In genomic region chr21:36288651-36289243, GRCh38 we compare ENCODE assay signal across 8 cellular contexts. TPM values are rescaled to one million over a fixed set of nuclear protein-coding genes. Genes with fewer than 3 reads are reported as not detected.
A peak's percentile ranks its signal among the peaks of the same experiment; 100 is the strongest.
DNase-seq lines count a peak whose midpoint lies in the region; ATAC-seq and TF ChIP-seq lines count a peak whose summit lies in the region.

No MANE protein-coding gene starts in this region.

- H3K9me3 ChIP-seq in DOHH2 (ENCODE audit: control insufficient read depth, insufficient read depth, low read length) (no peaks in the 10 kb centered on the region), sigmoid colon (no peaks in the 10 kb centered on the region)
- no peaks in the 10 kb centered on the region for H3K9me3 ChIP-seq in naive thymus-derived CD4-positive, alpha-beta T cell (ENCODE audit: control insufficient read depth in 2 of 3, low read length in 3 of 3)

- H3K79me2 ChIP-seq in DOHH2 (ENCODE audit: control insufficient read depth, low read length), result no peaks in the 10 kb centered on the region

- TF ChIP-seq CTCF in DOHH2 (IDR thresholded peaks at IDR 0.05; ENCODE audit: low read depth, low read length, poor library complexity, severe bottlenecking), result no peak
- TF ChIP-seq CTCF in HFFc6 (IDR thresholded peaks at IDR 0.05), result no peak
- no peak for TF ChIP-seq CTCF in sigmoid colon (IDR thresholded peaks at IDR 0.05)

- intact Hi-C loops in naive thymus-derived CD4-positive, alpha-beta T cell (cut with micrococcal nuclease), result loop anchor here (1.0 to 5.0 kb wide), 8 partner anchors 10 to 132 kb away; partner anchors contain the start of genes MORC3 (in 2 of the 2), CHAF1B (in 1 of the 2) and DOP1B (in 1 of the 2)
- intact Hi-C loops in sigmoid colon (cut with DNase I), result no loop called here

- no peaks in the 10 kb centered on the region for H4K20me1 ChIP-seq in DOHH2 (ENCODE audit: control insufficient read depth, insufficient read depth, low read depth, low read length)

- TF ChIP-seq EP300 in sigmoid colon (IDR thresholded peaks at IDR 0.05), result no peak

- WGBS in sigmoid colon, 2 donors, result 67 to 84% methylated on average over 8 of the region's 8 CpGs

- H3K36me3 ChIP-seq in DOHH2 (ENCODE audit: control insufficient read depth, low read length), result peaks cover 6% of the 10 kb centered on the region; the same call in 1 of the 2 replicates
- peaks cover 0 to 7% (median 0%) of the 10 kb centered on the region in 3 experiments for H3K36me3 ChIP-seq in naive thymus-derived CD4-positive, alpha-beta T cell (ENCODE audit: control insufficient read depth in 2 of 3, insufficient read depth in 3 of 3, low read length in 3 of 3)
- H3K36me3 ChIP-seq in sigmoid colon, result peaks cover 0 to 47% (median 6%) of the 10 kb centered on the region in 4 donors

- TF ChIP-seq POLR2A in sigmoid colon (IDR thresholded peaks at IDR 0.05), result no peak

- no peaks in the 10 kb centered on the region for H3K9me2 ChIP-seq in DOHH2 (replicated peaks; ENCODE audit: control insufficient read depth, low read length)

- peaks cover 8% of the 10 kb centered on the region for H3K9me3 Mint-ChIP-seq in HFFc6
- H3K9me3 Mint-ChIP-seq in activated naive CD4-positive, alpha-beta T cell treated with anti-CD3 and anti-CD28 coated beads, Interleukin-2, amount 50 U/mL, for 72 hours, result no peaks in the 10 kb centered on the region
- H3K9me3 Mint-ChIP-seq in naive thymus-derived CD4-positive, alpha-beta T cell, result peaks cover 0 to 5% (median 0%) of the 10 kb centered on the region in 11 donors

- peak; percentile 71 to 77 for ATAC-seq in activated naive CD4-positive, alpha-beta T cell treated with anti-CD3 and anti-CD28 coated beads, Interleukin-2, amount 50 U/mL, for 72 hours
- ATAC-seq in naive thymus-derived CD4-positive, alpha-beta T cell, result peak; percentile 87
- no peak for ATAC-seq in GM19035 (IDR thresholded peaks at IDR 0.05; ENCODE audit: unreplicated experiment)

- H3K27me3 Mint-ChIP-seq in HFFc6 (ENCODE audit: insufficient read depth), result peaks cover 4% of the 10 kb centered on the region; the same call in 1 of the 2 replicates
- peaks cover 0 to 3% (median 0%) of the 10 kb centered on the region in 5 donors for H3K27me3 Mint-ChIP-seq in naive thymus-derived CD4-positive, alpha-beta T cell

- peak overlapping the region; percentile 65 for H3K27ac ChIP-seq in DOHH2 (ENCODE audit: low read depth, low read length)
- peak overlapping the region; percentile 96 for H3K27ac ChIP-seq in naive thymus-derived CD4-positive, alpha-beta T cell (ENCODE audit: low read depth, low read length)
- H3K27ac ChIP-seq in sigmoid colon, result no peak overlapping the region

- H3K27ac Mint-ChIP-seq in HFFc6, result peak overlapping the region; percentile 92
- peak overlapping the region; percentile 94 to 98 for H3K27ac Mint-ChIP-seq in activated naive CD4-positive, alpha-beta T cell treated with anti-CD3 and anti-CD28 coated beads, Interleukin-2, amount 50 U/mL, for 72 hours
- H3K27ac Mint-ChIP-seq in naive thymus-derived CD4-positive, alpha-beta T cell, result peak overlapping the region; percentile 94 to 100 (median 98)

- H3K36me3 Mint-ChIP-seq in HFFc6 (ENCODE audit: low read depth), result peaks cover 20% of the 10 kb centered on the region
- peaks cover 4 to 17% of the 10 kb centered on the region in 2 donors for H3K36me3 Mint-ChIP-seq in activated naive CD4-positive, alpha-beta T cell treated with anti-CD3 and anti-CD28 coated beads, Interleukin-2, amount 50 U/mL, for 72 hours
- peaks cover 0 to 35% (median 16%) of the 10 kb centered on the region in 5 donors for H3K36me3 Mint-ChIP-seq in naive thymus-derived CD4-positive, alpha-beta T cell

- peak overlapping the region; percentile 75 for H3K4me3 Mint-ChIP-seq in HFFc6
- H3K4me3 Mint-ChIP-seq in naive thymus-derived CD4-positive, alpha-beta T cell, result peak overlapping the region; percentile 56 to 90 (median 80)

- CTCF ChIA-PET in naive thymus-derived CD4-positive, alpha-beta T cell (lab: Charles Lee), result interaction anchor here (0.6 to 3.4 kb wide), 9 partner anchors 10 to 176 kb away, joined by 3 to 31 read pairs (median 4); partner anchors contain the start of gene MORC3

- H3K4me2 ChIP-seq in DOHH2 (ENCODE audit: low read length), result peak overlapping the region; percentile 81

- peaks cover 32% of the 10 kb centered on the region for H3K4me1 ChIP-seq in DOHH2 (ENCODE audit: control insufficient read depth, low read length)
- H3K4me1 ChIP-seq in naive thymus-derived CD4-positive, alpha-beta T cell (ENCODE audit: control insufficient read depth in 2 of 2, insufficient read depth in 2 of 2, low read length in 2 of 2), result peaks cover 7 to 9% of the 10 kb centered on the region in 2 donors
- no peaks in the 10 kb centered on the region for H3K4me1 ChIP-seq in sigmoid colon

- DNase-seq in HFFc6 (no peak), SKM-1 (lab: John Stamatoyannopoulos, UW; ENCODE audit: unreplicated experiment) (no peak), AG08396 (ENCODE audit: low spot score) (no peak), sigmoid colon (no peak)
- DNase-seq in activated naive CD4-positive, alpha-beta T cell treated with anti-CD3 and anti-CD28 coated beads, Interleukin-2, amount 50 U/mL, for 72 hours (ENCODE audit: low spot score in 2 of 2), result no peak
- DNase-seq in naive thymus-derived CD4-positive, alpha-beta T cell, result peak in 6 of 9 donors; percentile 55 to 77 (median 68)

- H3K27me3 ChIP-seq in DOHH2 (ENCODE audit: control insufficient read depth, low read length) (no peaks in the 10 kb centered on the region), sigmoid colon (no peaks in the 10 kb centered on the region)
- no peaks in the 10 kb centered on the region for H3K27me3 ChIP-seq in naive thymus-derived CD4-positive, alpha-beta T cell (ENCODE audit: control insufficient read depth in 2 of 2, insufficient read depth in 2 of 2, low read length in 2 of 2)

- H3K4me3 ChIP-seq in DOHH2 (ENCODE audit: low read length) (peak overlapping the region; percentile 61), sigmoid colon (no peak overlapping the region)
- peak overlapping the region; percentile 40 for H3K4me3 ChIP-seq in naive thymus-derived CD4-positive, alpha-beta T cell (ENCODE audit: low read length)

- POLR2A ChIA-PET in naive thymus-derived CD4-positive, alpha-beta T cell (lab: Charles Lee), result interaction anchor here (0.6 to 7.7 kb wide), 29 partner anchors 7 to 1255 kb away, joined by 3 to 218 read pairs (median 4); partner anchors contain the start of genes DOP1B and MORC3

- peaks cover 3% of the 10 kb centered on the region; the same call in 1 of the 2 replicates for H3F3A ChIP-seq in DOHH2 (ENCODE audit: control insufficient read depth, insufficient read depth)

- peaks cover 18% of the 10 kb centered on the region for H3K4me1 Mint-ChIP-seq in HFFc6 (ENCODE audit: low read depth)
- H3K4me1 Mint-ChIP-seq in naive thymus-derived CD4-positive, alpha-beta T cell, result peaks cover 6 to 30% (median 23%) of the 10 kb centered on the region in 7 donors

RNA-seq across cellular contexts. Expression of gene MORC3, which starts 31.2 kb away (rescaled TPM):
- total RNA-seq in HFFc6 (2021; fragmentation: NEBNext Ultra II Directional; extraction: Animal tissue kit (Norgen Biotek cat#: 25700)), result 10 to 100 TPM; 15.2 to 19.4 (median 16.3) TPM
- 10 to 100 TPM; 32.6 to 41.8 TPM for total RNA-seq in activated naive CD4-positive, alpha-beta T cell treated with anti-CD3 and anti-CD28 coated beads, Interleukin-2, amount 50 U/mL, for 72 hours
- 100 to 1,000 TPM in 2 of 5 experiments, 10 to 100 TPM in 3; 48.2 to 123 (median 62.0) TPM for total RNA-seq in naive thymus-derived CD4-positive, alpha-beta T cell
- polyA plus RNA-seq in naive thymus-derived CD4-positive, alpha-beta T cell, result 10 to 100 TPM; 29.3 to 54.9 TPM
- total RNA-seq in sigmoid colon, result 10 to 100 TPM; 39.5 to 59.8 (median 48.4) TPM
- polyA plus RNA-seq in sigmoid colon, result 10 to 100 TPM; 12.0 to 18.0 (median 14.9) TPM

Comparison
In these comparisons a context has a peak if more than half of its experiments do, and no peak if none do; other contexts are left out.
1. H3K27ac ChIP-seq: peak in DOHH2 (single experiment) and naive thymus-derived CD4-positive, alpha-beta T cell (single experiment); none in sigmoid colon (0 of 4).
2. H3K4me3 ChIP-seq: peak in DOHH2 (single experiment) and naive thymus-derived CD4-positive, alpha-beta T cell (single experiment); none in sigmoid colon (0 of 4).
3. DNase-seq: peak in naive thymus-derived CD4-positive, alpha-beta T cell (6 of 9); none in HFFc6 (single experiment), activated naive CD4-positive, alpha-beta T cell treated with anti-CD3 and anti-CD28 coated beads, Interleukin-2, amount 50 U/mL, for 72 hours (0 of 2), SKM-1 (single experiment), AG08396 (single experiment) and sigmoid colon (single experiment).
4. Peak in every context shown above with its lines, with median percentiles within 50 percentile points of each other: H3K27ac Mint-ChIP-seq.